In genomic region chrX:123961268-123962005, GRCh38 we compare ENCODE assay signal across 8 cellular contexts.
DNase-seq lines count a peak whose midpoint lies in the region; ATAC-seq lines count a peak whose summit lies in the region.

TSS of gene STAG2 (plus strand) at chrX:123961706. CDS start at chrX:124022628, 60,922 bp downstream.

- peak within 1 kb of the TSS; percentile 77 for H3K4me3 ChIP-seq in BLaER1

- H3K9me3 ChIP-seq in BLaER1 = peaks cover 10% of the 10 kb centered on the region; the same call in 1 of the 2 replicates

- peak within 1 kb of the TSS; percentile 99 for H3K9ac ChIP-seq in BLaER1

- H3K36me3 ChIP-seq in BLaER1 = no peaks in the 10 kb centered on the region

- H4K20me1 ChIP-seq in BLaER1 = peaks cover 33% of the 10 kb centered on the region

- H3K27me3 ChIP-seq in BLaER1 = peaks cover 5% of the 10 kb centered on the region; the same call in 1 of the 2 replicates
- H3K27me3 ChIP-seq in layer of hippocampus (ENCODE audit: control insufficient read depth, insufficient read depth, low read length) = no peaks in the 10 kb centered on the region

- H3K27ac ChIP-seq in BLaER1 (peak within 1 kb of the TSS; percentile 99), layer of hippocampus (ENCODE audit: low read depth, low read length) (peak within 1 kb of the TSS; percentile 98)

- peaks cover 7% of the 10 kb centered on the region; the same call in 1 of the 2 replicates for H3K4me1 ChIP-seq in BLaER1

- DNase-seq in NCI-H748 treated with DMSO at 0.1 percent for 48 hours (lab: John Stamatoyannopoulos, UW) (peak; percentile 65), cortex of kidney (lab: John Stamatoyannopoulos, UW) (peak; percentile 2)
- peak; percentile 35 for DNase-seq in activated CD4-positive, alpha-beta T cell treated with anti-CD3 and anti-CD28 coated beads, Interleukin-2, amount 50 U/mL, for 1 hour
- peak; percentile 70 for DNase-seq in stimulated activated CD4-positive, alpha-beta T cell treated with anti-CD3 and anti-CD28 coated beads, Interleukin-15, amount 100 ng/mL, for 24 hours

- peak within 1 kb of the TSS; percentile 65 for H3K4me2 ChIP-seq in BLaER1

- peak; percentile 24 for ATAC-seq in HG03280 (IDR thresholded peaks at IDR 0.05; ENCODE audit: unreplicated experiment)
- ATAC-seq in HG03135 (IDR thresholded peaks at IDR 0.05; ENCODE audit: unreplicated experiment) = no peak

Comparison
In these comparisons a context has a peak if more than half of its experiments do, and no peak if none do; other contexts are left out.
1. DNase-seq: peak in every context shown above with its lines; median percentile 70 in stimulated activated CD4-positive, alpha-beta T cell treated with anti-CD3 and anti-CD28 coated beads, Interleukin-15, amount 100 ng/mL, for 24 hours; 65 in NCI-H748 treated with DMSO at 0.1 percent for 48 hours; 35 in activated CD4-positive, alpha-beta T cell treated with anti-CD3 and anti-CD28 coated beads, Interleukin-2, amount 50 U/mL, for 1 hour; 2 in cortex of kidney.